ENCODE assay signal across 1 cellular context in genomic region chr16:1153480-1154160, GRCh38.
TF ChIP-seq lines count a peak whose summit lies in the region.

No MANE protein-coding gene starts in this region.

TF ChIP-seq in GM23338, 12 proteins besides CTCF, POLR2A, EP300 and RAD21 (continued from another document):
- TF ChIP-seq ZNF462 (CRISPR knock-in tag; IDR thresholded peaks at IDR 0.05) (no peak), ZNF331 (CRISPR knock-in tag; IDR thresholded peaks at IDR 0.05; ENCODE audit: low read depth) (no peak)
